In the genomic region with DNA sequence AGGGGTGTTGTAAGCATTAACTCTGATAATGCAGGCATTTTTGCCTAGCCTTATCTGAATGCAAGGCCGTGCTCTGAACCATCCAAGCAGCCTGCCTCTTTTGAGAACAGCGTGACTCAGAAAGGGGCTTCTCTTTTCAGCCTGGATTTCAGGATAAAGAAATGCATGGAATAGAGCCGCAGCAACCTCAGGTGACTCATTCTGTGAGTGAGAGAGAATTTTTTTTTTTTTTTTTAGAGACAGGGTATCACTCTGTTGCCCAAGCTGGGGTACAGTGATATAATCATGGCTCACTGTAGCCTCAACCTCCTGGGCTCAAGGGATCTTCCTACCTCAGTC, we compare ENCODE assay signal across 1 cellular context.
TF ChIP-seq lines count a peak whose summit lies in the region.

No MANE protein-coding gene starts in this region.

TF ChIP-seq in H1, 55 proteins besides CTCF, POLR2A, EP300 and RAD21:
- no peak for TF ChIP-seq BRCA1 (IDR thresholded peaks at IDR 0.05; ENCODE audit: low read depth, low read length)
